ENCODE assay signal across 8 cellular contexts in genomic region chr14:92041203-92041602, GRCh38. TPM values are rescaled to one million over a fixed set of nuclear protein-coding genes. Genes with fewer than 3 reads are reported as not detected.
DNase-seq lines count a peak whose midpoint lies in the region; ATAC-seq and TF ChIP-seq lines count a peak whose summit lies in the region.

No MANE protein-coding gene starts in this region.

- POLR2A ChIA-PET in WTC11 (lab: Charles Lee), result interaction anchor here (1.2 to 1.6 kb wide), 2 partner anchors 76 to 81 kb away, joined by 3 to 9 read pairs; partner anchors contain the start of genes CPSF2 and NDUFB1

- no peaks in the 10 kb centered on the region for H3K27me3 ChIP-seq in smooth muscle cell (ENCODE audit: low read depth)

- H3K4me1 ChIP-seq in smooth muscle cell (ENCODE audit: low read depth), result peaks cover 9% of the 10 kb centered on the region

- no peak overlapping the region for H3K9ac ChIP-seq in smooth muscle cell (ENCODE audit: low read depth)

- ATAC-seq in WTC11 (no peak), GM21619 (IDR thresholded peaks at IDR 0.05; ENCODE audit: unreplicated experiment) (no peak)

- no peaks in the 10 kb centered on the region for H3K27me3 Mint-ChIP-seq in activated T-cell treated with anti-CD3 and anti-CD28 coated beads, Interleukin-2, amount 50 U/mL, for 24 hours
- H3K27me3 Mint-ChIP-seq in WTC11 (ENCODE audit: low read depth), result no peaks in the 10 kb centered on the region
- no peaks in the 10 kb centered on the region for H3K27me3 Mint-ChIP-seq in type B pancreatic cell

- no peak overlapping the region for H3K27ac ChIP-seq in smooth muscle cell (ENCODE audit: low read depth)

- DNase-seq in activated T-cell treated with anti-CD3 and anti-CD28 coated beads, Interleukin-2, amount 50 U/mL, for 24 hours, result no peak
- DNase-seq in activated T-cell treated with anti-CD3 and anti-CD28 coated beads for 4 hours (no peak), WTC11 (ENCODE audit: low spot score) (no peak), foreskin fibroblast (no peak), smooth muscle cell (lab: John Stamatoyannopoulos, UW; ENCODE audit: unreplicated experiment) (no peak), type B pancreatic cell (ENCODE audit: extremely low spot score, unreplicated experiment) (no peak)
- DNase-seq in activated effector memory CD4-positive, alpha-beta T cell treated with Interleukin-2 at 50 U/mL for 16 hours, result no peak

- H3K27ac Mint-ChIP-seq in activated T-cell treated with anti-CD3 and anti-CD28 coated beads, Interleukin-2, amount 50 U/mL, for 24 hours, result no peak overlapping the region
- H3K27ac Mint-ChIP-seq in WTC11, result no peak overlapping the region
- no peak overlapping the region for H3K27ac Mint-ChIP-seq in type B pancreatic cell

- CTCF ChIA-PET in WTC11 (lab: Charles Lee), result interaction anchor here (1.1 to 1.7 kb wide), 3 partner anchors 44 to 311 kb away, joined by 4 to 9 read pairs (median 6); partner anchors contain the start of gene ATXN3

- H3K36me3 Mint-ChIP-seq in activated T-cell treated with anti-CD3 and anti-CD28 coated beads, Interleukin-2, amount 50 U/mL, for 24 hours (ENCODE audit: low read depth), result peaks cover 29% of the 10 kb centered on the region
- H3K36me3 Mint-ChIP-seq in WTC11 (no peaks in the 10 kb centered on the region; the same call in 1 of the 2 replicates), type B pancreatic cell (peaks cover 10% of the 10 kb centered on the region)

- H3K4me3 ChIP-seq in foreskin fibroblast (ENCODE audit: low read depth in 1 of 2, low read length in 2 of 2) (peak overlapping the region; percentile 87 to 96), smooth muscle cell (peak overlapping the region; percentile 69)

- H3K4me2 ChIP-seq in smooth muscle cell, result peak overlapping the region; percentile 100

- peaks cover 27% of the 10 kb centered on the region for H4K20me1 ChIP-seq in smooth muscle cell (ENCODE audit: low read depth)

- peaks cover 36% of the 10 kb centered on the region for H3K4me1 Mint-ChIP-seq in activated T-cell treated with anti-CD3 and anti-CD28 coated beads, Interleukin-2, amount 50 U/mL, for 24 hours (ENCODE audit: low read depth)
- peaks cover 15% of the 10 kb centered on the region for H3K4me1 Mint-ChIP-seq in WTC11
- H3K4me1 Mint-ChIP-seq in type B pancreatic cell (ENCODE audit: unreplicated experiment), result peaks cover 20% of the 10 kb centered on the region

- 94% methylated on average over 10 of the region's 10 CpGs for WGBS in smooth muscle cell (ENCODE audit: low lambda C conversion rate)

- H3K4me3 Mint-ChIP-seq in activated T-cell treated with anti-CD3 and anti-CD28 coated beads, Interleukin-2, amount 50 U/mL, for 24 hours, result peak overlapping the region; percentile 98
- H3K4me3 Mint-ChIP-seq in WTC11 (peak overlapping the region; percentile 95), type B pancreatic cell (no peak overlapping the region)

- H3F3A ChIP-seq in smooth muscle cell (ENCODE audit: low read depth), result no peaks in the 10 kb centered on the region

- H2AFZ ChIP-seq in smooth muscle cell (ENCODE audit: low read depth), result no peak overlapping the region

- no peak for TF ChIP-seq CTCF in WTC11 (IDR thresholded peaks at IDR 0.05)
- no peak for TF ChIP-seq CTCF in foreskin fibroblast (IDR thresholded peaks at IDR 0.05; ENCODE audit: low read depth, low read length)
- no peak for TF ChIP-seq CTCF in smooth muscle cell (IDR thresholded peaks at IDR 0.05; ENCODE audit: borderline replicate concordance, insufficient read depth, poor library complexity, severe bottlenecking)
- no peak for TF ChIP-seq CTCF in type B pancreatic cell (conservative IDR thresholded peaks at IDR 0.05)

- H3K79me2 ChIP-seq in smooth muscle cell (ENCODE audit: low read depth), result peaks cover 34% of the 10 kb centered on the region

- H3K9me3 ChIP-seq in smooth muscle cell (replicated peaks; ENCODE audit: low read depth), result no peaks in the 10 kb centered on the region

- H3K9me3 Mint-ChIP-seq in activated T-cell treated with anti-CD3 and anti-CD28 coated beads, Interleukin-2, amount 50 U/mL, for 24 hours, result no peaks in the 10 kb centered on the region
- H3K9me3 Mint-ChIP-seq in WTC11, result no peaks in the 10 kb centered on the region
- H3K9me3 Mint-ChIP-seq in type B pancreatic cell, result no peaks in the 10 kb centered on the region

- no peaks in the 10 kb centered on the region for H3K36me3 ChIP-seq in smooth muscle cell (ENCODE audit: low read depth)

TF ChIP-seq in WTC11, 78 proteins besides CTCF, POLR2A, EP300 and RAD21 (continues in another document):
- no peak for TF ChIP-seq RORB (CRISPR knock-in tag; IDR thresholded peaks at IDR 0.05)
- no peak for TF ChIP-seq ZNF232 (CRISPR knock-in tag; IDR thresholded peaks at IDR 0.05)
- no peak for TF ChIP-seq JUN (CRISPR knock-in tag; IDR thresholded peaks at IDR 0.05)
- no peak for TF ChIP-seq SMAD3 (CRISPR knock-in tag; IDR thresholded peaks at IDR 0.05; ENCODE audit: borderline replicate concordance)
- TF ChIP-seq ATF1 (CRISPR knock-in tag; IDR thresholded peaks at IDR 0.05), result no peak
- TF ChIP-seq NR1H2 (CRISPR knock-in tag; IDR thresholded peaks at IDR 0.05), result no peak
- TF ChIP-seq, protein P1, sequence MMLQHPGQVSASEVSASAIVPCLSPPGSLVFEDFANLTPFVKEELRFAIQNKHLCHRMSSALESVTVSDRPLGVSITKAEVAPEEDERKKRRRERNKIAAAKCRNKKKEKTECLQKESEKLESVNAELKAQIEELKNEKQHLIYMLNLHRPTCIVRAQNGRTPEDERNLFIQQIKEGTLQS (CRISPR knock-in tag; conservative IDR thresholded peaks at IDR 0.05), result no peak
- TF ChIP-seq, protein P2, sequence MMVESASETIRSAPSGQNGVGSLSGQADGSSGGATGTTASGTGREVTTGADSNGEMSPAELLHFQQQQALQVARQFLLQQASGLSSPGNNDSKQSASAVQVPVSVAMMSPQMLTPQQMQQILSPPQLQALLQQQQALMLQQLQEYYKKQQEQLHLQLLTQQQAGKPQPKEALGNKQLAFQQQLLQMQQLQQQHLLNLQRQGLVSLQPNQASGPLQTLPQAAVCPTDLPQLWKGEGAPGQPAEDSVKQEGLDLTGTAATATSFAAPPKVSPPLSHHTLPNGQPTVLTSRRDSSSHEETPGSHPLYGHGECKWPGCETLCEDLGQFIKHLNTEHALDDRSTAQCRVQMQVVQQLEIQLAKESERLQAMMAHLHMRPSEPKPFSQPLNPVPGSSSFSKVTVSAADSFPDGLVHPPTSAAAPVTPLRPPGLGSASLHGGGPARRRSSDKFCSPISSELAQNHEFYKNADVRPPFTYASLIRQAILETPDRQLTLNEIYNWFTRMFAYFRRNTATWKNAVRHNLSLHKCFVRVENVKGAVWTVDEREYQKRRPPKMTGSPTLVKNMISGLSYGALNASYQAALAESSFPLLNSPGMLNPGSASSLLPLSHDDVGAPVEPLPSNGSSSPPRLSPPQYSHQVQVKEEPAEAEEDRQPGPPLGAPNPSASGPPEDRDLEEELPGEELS (CRISPR knock-in tag; IDR thresholded peaks at IDR 0.05), result no peak
- TF ChIP-seq NR3C1 (CRISPR knock-in tag; conservative IDR thresholded peaks at IDR 0.05; ENCODE audit: low read depth), result no peak
- no peak for TF ChIP-seq TEAD1 (CRISPR knock-in tag; IDR thresholded peaks at IDR 0.05)
- no peak for TF ChIP-seq ATF6 (CRISPR knock-in tag; IDR thresholded peaks at IDR 0.05)
- no peak for TF ChIP-seq ZNF416 (CRISPR knock-in tag; IDR thresholded peaks at IDR 0.05)
- no peak for TF ChIP-seq RELA (CRISPR knock-in tag; IDR thresholded peaks at IDR 0.05; ENCODE audit: borderline replicate concordance)
- no peak for TF ChIP-seq PRRX2 (CRISPR knock-in tag; IDR thresholded peaks at IDR 0.05)
- TF ChIP-seq PREB (CRISPR knock-in tag; IDR thresholded peaks at IDR 0.05; ENCODE audit: borderline replicate concordance), result no peak
- no peak for TF ChIP-seq TEAD4 (CRISPR knock-in tag; IDR thresholded peaks at IDR 0.05)
- no peak for TF ChIP-seq ZNF671 (CRISPR knock-in tag; IDR thresholded peaks at IDR 0.05)
- TF ChIP-seq, protein P3, sequence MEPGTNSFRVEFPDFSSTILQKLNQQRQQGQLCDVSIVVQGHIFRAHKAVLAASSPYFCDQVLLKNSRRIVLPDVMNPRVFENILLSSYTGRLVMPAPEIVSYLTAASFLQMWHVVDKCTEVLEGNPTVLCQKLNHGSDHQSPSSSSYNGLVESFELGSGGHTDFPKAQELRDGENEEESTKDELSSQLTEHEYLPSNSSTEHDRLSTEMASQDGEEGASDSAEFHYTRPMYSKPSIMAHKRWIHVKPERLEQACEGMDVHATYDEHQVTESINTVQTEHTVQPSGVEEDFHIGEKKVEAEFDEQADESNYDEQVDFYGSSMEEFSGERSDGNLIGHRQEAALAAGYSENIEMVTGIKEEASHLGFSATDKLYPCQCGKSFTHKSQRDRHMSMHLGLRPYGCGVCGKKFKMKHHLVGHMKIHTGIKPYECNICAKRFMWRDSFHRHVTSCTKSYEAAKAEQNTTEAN (CRISPR knock-in tag; IDR thresholded peaks at IDR 0.05), result no peak

RNA-seq across cellular contexts. Expression of gene TRIP11, which starts 1.3 kb away (rescaled TPM):
- total RNA-seq in WTC11 (2021) (32.9 to 36.5 TPM (median 34.4 TPM) in 3 replicates), smooth muscle cell (38.1 and 61.5 TPM in 2 replicates), type B pancreatic cell (ENCODE audit: low replicate concordance) (61.8 and 72.5 TPM in 2 replicates)
- polyA plus RNA-seq in smooth muscle cell, result 30.0 and 45.4 TPM in 2 replicates
